15 cellular contexts compared by ENCODE assay signal in the genomic region with DNA sequence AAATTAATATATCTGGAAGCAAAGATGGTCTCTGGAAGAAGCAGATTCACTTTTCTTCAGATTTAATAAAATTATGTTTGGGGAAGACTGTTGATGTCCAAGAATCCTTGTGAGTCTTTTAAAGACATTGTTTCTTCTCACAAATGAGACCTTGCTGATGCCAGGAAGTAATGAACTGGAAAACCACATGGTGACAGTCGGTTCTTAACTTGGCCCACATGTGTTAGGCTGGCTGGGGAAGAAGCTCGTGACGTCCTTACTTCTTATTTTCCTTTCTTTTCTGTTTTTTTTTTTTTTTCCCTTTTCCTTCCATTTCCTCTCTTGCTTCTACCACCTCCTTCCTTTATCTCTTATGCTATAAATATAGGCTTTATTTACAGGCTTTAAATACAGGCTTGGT.
"Had no signal": no experiment of that assay in that cellular context is flagged by ENCODE, and none has a peak within 500 bp of the region (broad histone marks: within the 10 kb centered on the region; RNA-seq: fewer than 3 reads in every experiment).

No MANE protein-coding gene starts in this region.

- H3K4me1 Mint-ChIP-seq: nephron progenitor cell had no signal

- H3K27me3 Mint-ChIP-seq: naive thymus-derived CD4-positive, alpha-beta T cell had no signal

- H3K4me3 Mint-ChIP-seq: nephron progenitor cell had no signal

- H3K27ac Mint-ChIP-seq: nephron progenitor cell had no signal

- DNase-seq: effector memory CD4-positive, alpha-beta T cell; foreskin melanocyte; heart left ventricle; hippocampal formation; mammary epithelial cell; naive thymus-derived CD4-positive, alpha-beta T cell; nephron progenitor cell; small intestine; stimulated activated CD4-positive, alpha-beta T cell treated with anti-CD3 and anti-CD28 coated beads, Interleukin-12 subunit alpha, Interleukin-12 subunit beta, amount 100 ng/mL, for 4 hours; stimulated activated naive CD4-positive, alpha-beta T cell; stomach; substantia nigra; trophoblast cell had no signal

- H3K4me3 ChIP-seq: heart left ventricle, right atrium auricular region, stomach, thoracic aorta had no signal
